Comparison of ENCODE assay signal across 16 cellular contexts in the genomic region with DNA sequence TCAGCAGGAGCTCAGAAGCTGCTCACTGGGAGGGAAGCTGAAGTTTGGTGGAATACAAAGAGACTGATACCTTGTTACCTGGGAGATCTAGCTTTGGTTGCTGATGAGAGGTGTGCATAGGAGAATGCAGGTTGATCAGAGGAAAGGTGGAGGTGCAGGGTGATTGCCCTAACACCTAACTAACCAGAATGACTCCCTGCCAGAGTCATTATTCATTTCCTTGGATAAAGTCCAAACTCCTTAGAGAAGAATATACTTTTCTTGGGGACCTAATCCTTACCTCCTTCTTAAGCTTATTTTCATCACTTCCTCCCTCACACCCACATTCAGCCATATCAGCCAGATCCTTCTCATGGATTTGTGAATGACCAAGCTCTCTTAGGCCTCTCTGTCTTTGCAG.
DNase-seq lines count a peak whose midpoint lies in the region; ATAC-seq and TF ChIP-seq lines count a peak whose summit lies in the region.
"Had no signal": no experiment of that assay in that cellular context is flagged by ENCODE, and none has a peak within 500 bp of the region (broad histone marks: within the 10 kb centered on the region; RNA-seq: fewer than 3 reads in every experiment).

No MANE protein-coding gene starts in this region.

- H3K27me3 Mint-ChIP-seq in endodermal cell (ENCODE audit: insufficient read depth), result peaks cover 3% of the 10 kb centered on the region
- H3K27me3 Mint-ChIP-seq: CD4-positive, alpha-beta memory T cell had no signal

- no peak overlapping the region for H2AFZ ChIP-seq in PC-3 (ENCODE audit: low read length)
- H2AFZ ChIP-seq: GM23248 had no signal

- H3K36me3 ChIP-seq in H7 (replicated peaks; ENCODE audit: control insufficient read depth, insufficient read depth, low read length) (no peaks in the 10 kb centered on the region), PC-3 (ENCODE audit: low read depth, low read length) (no peaks in the 10 kb centered on the region), endodermal cell (ENCODE audit: control insufficient read depth, insufficient read depth, low read length) (no peaks in the 10 kb centered on the region), gastroesophageal sphincter (no peaks in the 10 kb centered on the region)
- H3K36me3 ChIP-seq: BE2C, HAP-1 had no signal

- no peak overlapping the region for H3K9ac ChIP-seq in PC-3 (ENCODE audit: low read length)
- no peak overlapping the region for H3K9ac ChIP-seq in endodermal cell (ENCODE audit: extremely low read depth, low read length, poor library complexity, severe bottlenecking)
- H3K9ac ChIP-seq: GM23248 had no signal

- H3K27ac ChIP-seq in PC-3 (ENCODE audit: low read length), result no peak overlapping the region
- H3K27ac ChIP-seq in endodermal cell (ENCODE audit: low read depth, low read length), result no peak overlapping the region
- no peak overlapping the region for H3K27ac ChIP-seq in gastroesophageal sphincter
- H3K27ac ChIP-seq: A549, C4-2B, GM23248, HL-60 had no signal

- H3K27ac Mint-ChIP-seq in endodermal cell, result no peak overlapping the region
- H3K27ac Mint-ChIP-seq: CD4-positive, alpha-beta memory T cell had no signal

- no peak for TF ChIP-seq POLR2A in gastroesophageal sphincter (IDR thresholded peaks at IDR 0.05)

- no peaks in the 10 kb centered on the region for H3K79me2 ChIP-seq in PC-3 (ENCODE audit: low read length)

- intact Hi-C loops in PC-3 (cut with micrococcal nuclease), result no loop called here

- H3K4me1 ChIP-seq in PC-3 (ENCODE audit: insufficient read depth, low read length) (no peaks in the 10 kb centered on the region), endodermal cell (ENCODE audit: control insufficient read depth, insufficient read depth, low read length) (no peaks in the 10 kb centered on the region), gastroesophageal sphincter (no peaks in the 10 kb centered on the region)
- H3K4me1 ChIP-seq: A549, BE2C, HAP-1 had no signal

- H3K27me3 ChIP-seq in H7 (ENCODE audit: control insufficient read depth, insufficient read depth, low read length), result no peaks in the 10 kb centered on the region
- no peaks in the 10 kb centered on the region for H3K27me3 ChIP-seq in PC-3 (ENCODE audit: low read length)
- no peaks in the 10 kb centered on the region for H3K27me3 ChIP-seq in endodermal cell (ENCODE audit: control insufficient read depth, insufficient read depth, low read length, poor library complexity, severe bottlenecking)
- H3K27me3 ChIP-seq in gastroesophageal sphincter, result no peaks in the 10 kb centered on the region
- H3K27me3 ChIP-seq: BE2C had no signal

- CTCF ChIA-PET in PC-3 (lab: Charles Lee), result no interaction called here

- H3K36me3 Mint-ChIP-seq in endodermal cell (ENCODE audit: low read depth), result no peaks in the 10 kb centered on the region
- H3K36me3 Mint-ChIP-seq: CD4-positive, alpha-beta memory T cell had no signal

- H3F3A ChIP-seq in PC-3 (ENCODE audit: low read length, unreplicated experiment), result no peaks in the 10 kb centered on the region

- no peaks in the 10 kb centered on the region for H3K4me1 Mint-ChIP-seq in endodermal cell
- H3K4me1 Mint-ChIP-seq: CD4-positive, alpha-beta memory T cell had no signal

- H3K9me3 Mint-ChIP-seq in endodermal cell, result peaks cover 11% of the 10 kb centered on the region

- DNase-seq in H7 (peak; percentile 26), PC-3 (peak; percentile 5), endodermal cell (peak; percentile 46), kidney tubule cell (ENCODE audit: low spot score) (peak; percentile 2), NCI-H524 treated with DMSO at 0.1 percent for 48 hours (lab: John Stamatoyannopoulos, UW) (no peak)
- DNase-seq: BE2C; CD4-positive, alpha-beta memory T cell; DMS79; GM23248 had no signal

- no peak for TF ChIP-seq EP300 in gastroesophageal sphincter (IDR thresholded peaks at IDR 0.05)

- H3K9me2 ChIP-seq in PC-3 (replicated peaks; ENCODE audit: low read length), result no peaks in the 10 kb centered on the region

- H3K4me3 ChIP-seq in H7 (ENCODE audit: insufficient read depth, low read depth, low read length), result no peak overlapping the region
- H3K4me3 ChIP-seq in PC-3 (ENCODE audit: low read length), result no peak overlapping the region
- H3K4me3 ChIP-seq in endodermal cell (ENCODE audit: low read length), result no peak overlapping the region
- no peak overlapping the region for H3K4me3 ChIP-seq in gastroesophageal sphincter
- H3K4me3 ChIP-seq: A549, GM12878, GM23248, HAP-1 had no signal

- BruUV-seq in PC-3 (replicated peaks; lab: Mats Ljungman, UMichigan), result no TSS peak

- H3K9me3 ChIP-seq in PC-3 (ENCODE audit: low read length) (no peaks in the 10 kb centered on the region), endodermal cell (ENCODE audit: control insufficient read depth, low read length) (no peaks in the 10 kb centered on the region), gastroesophageal sphincter (no peaks in the 10 kb centered on the region)
- H3K9me3 ChIP-seq: A549, BE2C, HAP-1 had no signal

- ATAC-seq in PC-3 (no peak), HG03354 (IDR thresholded peaks at IDR 0.05; ENCODE audit: poor library complexity, severe bottlenecking, unreplicated experiment) (no peak), gastroesophageal sphincter (no peak)
- ATAC-seq: A549, GM12878 had no signal

- no peaks in the 10 kb centered on the region for H4K20me1 ChIP-seq in PC-3 (ENCODE audit: low read length)

- no peak overlapping the region for H3K4me2 ChIP-seq in PC-3 (ENCODE audit: low read length)
- H3K4me2 ChIP-seq: A549 had no signal

- no peak overlapping the region for H3K4me3 Mint-ChIP-seq in endodermal cell
- H3K4me3 Mint-ChIP-seq: CD4-positive, alpha-beta memory T cell had no signal

- POLR2A ChIA-PET in PC-3 (lab: Charles Lee; ENCODE audit: unreplicated experiment), result no interaction called here

- no peak for TF ChIP-seq CTCF in PC-3 (conservative IDR thresholded peaks at IDR 0.05; ENCODE audit: low read depth, low read length)
- TF ChIP-seq CTCF in endodermal cell (conservative IDR thresholded peaks at IDR 0.05), result no peak
- TF ChIP-seq CTCF in gastroesophageal sphincter (IDR thresholded peaks at IDR 0.05), result no peak
